21 cellular contexts compared by ENCODE assay signal in the genomic region with DNA sequence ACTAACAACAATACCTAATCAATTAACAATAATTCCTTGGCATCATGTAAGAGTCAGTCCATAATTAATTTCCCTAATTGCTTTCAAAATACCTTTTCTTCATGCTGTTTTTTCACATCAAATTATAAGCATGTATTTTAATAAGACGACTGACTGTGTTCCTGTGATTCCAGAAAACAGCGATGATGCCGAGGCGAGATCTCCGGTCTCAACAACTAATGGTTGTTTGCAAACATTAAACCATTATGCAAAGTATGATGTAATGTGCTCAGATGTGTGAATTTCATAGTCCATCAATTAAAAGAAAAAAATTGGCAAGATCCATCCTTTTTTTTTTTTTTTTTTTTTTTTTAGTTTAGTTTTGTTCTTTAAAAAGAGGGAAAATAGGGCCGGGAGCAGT. TPM values are rescaled to one million over a fixed set of nuclear protein-coding genes. Genes with fewer than 3 reads are reported as not detected.
A peak's percentile ranks its signal among the peaks of the same experiment; 100 is the strongest.
DNase-seq lines count a peak whose midpoint lies in the region; ATAC-seq and FAIRE-seq lines count a peak whose summit lies in the region.
"Had no signal": no experiment of that assay in that cellular context is flagged by ENCODE, and none has a peak within 500 bp of the region (broad histone marks: within the 10 kb centered on the region; RNA-seq: fewer than 3 reads in every experiment).

No MANE protein-coding gene starts in this region.

- no peak for ATAC-seq in GM21381 (IDR thresholded peaks at IDR 0.05; ENCODE audit: unreplicated experiment)
- ATAC-seq: GM12878, GM23338, HCT116 had no signal

- FAIRE-seq in frontal cortex (lab: Jason Lieb, UNC), result peak; percentile 26
- FAIRE-seq: A204.1, D721Med, GM12878, GM19239 had no signal

- peak in 3 of 61 donors; percentile 6 to 23 (median 17) for DNase-seq in caudate nucleus (lab: John Stamatoyannopoulos, UW)
- DNase-seq in frontal cortex (ENCODE audit: low spot score in 2 of 2), result no peak
- DNase-seq in putamen (ENCODE audit: low spot score), result peak; percentile 34
- DNase-seq in A172 (ENCODE audit: low spot score), result no peak
- no peak for DNase-seq in NCI-H128 (lab: John Stamatoyannopoulos, UW; ENCODE audit: unreplicated experiment)
- DNase-seq: CD4-positive, CD25-positive, alpha-beta regulatory T cell; CD8-positive, alpha-beta memory T cell; DMS 273 treated with DMSO at 0.1 percent for 48 hours; DMS79; EL; GDM1; H9 had no signal

- peak overlapping the region; percentile 46 for H3K27ac ChIP-seq in caudate nucleus (ENCODE audit: low read depth, low read length)
- H3K27ac ChIP-seq: BLaER1, C4-2B had no signal

RNA-seq across cellular contexts. Expression of gene PIP4K2A, which starts 44.5 kb away (rescaled TPM):
- total RNA-seq in frontal cortex, result 56.7 TPM
- 74.9 and 92.5 TPM in 2 replicates for total RNA-seq in A172 (2014; rRNA removed; shearing (Covaris generic))
